Comparison of ENCODE assay signal across 16 cellular contexts in genomic region chr4:145784036-145784435, GRCh38.
"Had no signal": no experiment of that assay in that cellular context is flagged by ENCODE, and none has a peak within 500 bp of the region (broad histone marks: within the 10 kb centered on the region; RNA-seq: fewer than 3 reads in every experiment).

No MANE protein-coding gene starts in this region.

- H3K27me3 ChIP-seq: body of pancreas, heart left ventricle, sigmoid colon had no signal

- H3K9me3 ChIP-seq: body of pancreas, mucosa of descending colon had no signal

- H3K4me3 ChIP-seq: body of pancreas, heart left ventricle, mucosa of descending colon, sigmoid colon had no signal

- H3K36me3 ChIP-seq: sigmoid colon had no signal

- DNase-seq: amniotic stem cell; body of pancreas; central memory CD4-positive, alpha-beta T cell; cortex of kidney; effector CD8-positive, alpha-beta T cell; heart left ventricle; left colon; mammary epithelial cell; mucosa of descending colon; naive thymus-derived CD8-positive, alpha-beta T cell; Right ventricle myocardium superior; sigmoid colon had no signal

- H3K27ac ChIP-seq: body of pancreas, heart left ventricle, sigmoid colon had no signal

- H3K9me3 Mint-ChIP-seq: type B pancreatic cell had no signal

- H3K27ac Mint-ChIP-seq: type B pancreatic cell, WTC11 had no signal

- H3K4me3 Mint-ChIP-seq: naive thymus-derived CD8-positive, alpha-beta T cell; type B pancreatic cell; WTC11 had no signal

- H3K27me3 Mint-ChIP-seq: naive thymus-derived CD8-positive, alpha-beta T cell; type B pancreatic cell had no signal

- ATAC-seq: body of pancreas; heart left ventricle; left colon; mucosa of descending colon; naive thymus-derived CD8-positive, alpha-beta T cell; Panc1; SK-N-SH treated with all-trans-retinoic acid at 6 μM for 48 hours; WTC11 had no signal
